In the genomic region with DNA sequence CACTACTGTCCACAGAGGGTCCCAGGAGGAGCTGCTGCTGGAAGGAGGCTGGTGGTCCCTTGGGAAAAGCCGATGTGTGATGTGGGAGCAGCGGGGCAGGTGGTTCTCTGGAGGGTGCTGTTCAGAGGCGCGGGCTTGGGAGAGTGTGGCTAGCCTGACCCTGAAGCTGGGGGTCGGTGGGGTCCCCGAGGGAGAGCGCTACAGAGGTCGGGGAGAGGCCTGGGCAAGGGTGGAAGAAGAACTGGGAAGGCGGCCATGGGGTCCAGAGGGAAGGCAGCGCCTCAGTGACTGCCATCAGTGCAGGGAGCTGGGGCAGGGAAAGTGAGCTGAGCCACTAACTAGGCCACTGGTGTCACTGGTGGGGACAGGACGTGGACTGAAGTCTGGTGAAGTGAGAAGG, we compare ENCODE assay signal across 1 cellular context.
TF ChIP-seq lines count a peak whose summit lies in the region.

No MANE protein-coding gene starts in this region.

TF ChIP-seq in H1, 55 proteins besides CTCF, POLR2A, EP300 and RAD21:
- TF ChIP-seq, protein P1, sequence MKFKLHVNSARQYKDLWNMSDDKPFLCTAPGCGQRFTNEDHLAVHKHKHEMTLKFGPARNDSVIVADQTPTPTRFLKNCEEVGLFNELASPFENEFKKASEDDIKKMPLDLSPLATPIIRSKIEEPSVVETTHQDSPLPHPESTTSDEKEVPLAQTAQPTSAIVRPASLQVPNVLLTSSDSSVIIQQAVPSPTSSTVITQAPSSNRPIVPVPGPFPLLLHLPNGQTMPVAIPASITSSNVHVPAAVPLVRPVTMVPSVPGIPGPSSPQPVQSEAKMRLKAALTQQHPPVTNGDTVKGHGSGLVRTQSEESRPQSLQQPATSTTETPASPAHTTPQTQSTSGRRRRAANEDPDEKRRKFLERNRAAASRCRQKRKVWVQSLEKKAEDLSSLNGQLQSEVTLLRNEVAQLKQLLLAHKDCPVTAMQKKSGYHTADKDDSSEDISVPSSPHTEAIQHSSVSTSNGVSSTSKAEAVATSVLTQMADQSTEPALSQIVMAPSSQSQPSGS (IDR thresholded peaks at IDR 0.05; ENCODE audit: low read length), result no peak
- TF ChIP-seq EZH2 (IDR thresholded peaks at IDR 0.05; ENCODE audit: low read depth, low read length, severe bottlenecking), result no peak
